In the genomic region with DNA sequence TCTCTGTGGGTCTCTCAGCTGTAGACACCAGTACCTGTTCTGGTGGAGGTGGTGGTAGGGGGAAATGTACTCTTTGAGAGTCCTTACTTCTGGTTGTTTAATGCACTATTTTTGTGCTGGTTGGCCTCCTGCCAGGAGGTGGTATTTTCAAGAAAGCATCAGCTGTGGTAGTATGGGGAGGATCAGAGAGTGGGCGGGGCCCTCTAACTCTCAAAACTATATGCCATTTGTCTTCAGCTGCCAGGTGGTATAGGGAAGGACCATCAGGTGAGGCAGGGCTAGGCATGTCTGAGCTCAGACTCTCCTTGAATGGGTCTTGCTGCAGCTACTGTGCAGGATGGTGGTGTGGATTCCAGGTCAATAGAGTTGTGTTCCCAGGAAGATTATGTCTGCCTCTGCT, we compare ENCODE assay signal across 19 cellular contexts.
"Had no signal": no experiment of that assay in that cellular context is flagged by ENCODE, and none has a peak within 500 bp of the region (broad histone marks: within the 10 kb centered on the region; RNA-seq: fewer than 3 reads in every experiment).

No MANE protein-coding gene starts in this region.

- H3K4me3 Mint-ChIP-seq: mesothelial cell of epicardium; naive B cell; naive thymus-derived CD8-positive, alpha-beta T cell had no signal

- H3K27me3 Mint-ChIP-seq: naive B cell; naive thymus-derived CD8-positive, alpha-beta T cell had no signal

- H3K4me3 ChIP-seq: coronary artery, dorsolateral prefrontal cortex, esophagus muscularis mucosa, gastroesophageal sphincter, heart left ventricle, left lung, lower lobe of right lung, mucosa of descending colon had no signal

- H3K27ac Mint-ChIP-seq: mesothelial cell of epicardium; naive B cell; naive thymus-derived CD8-positive, alpha-beta T cell had no signal

- H3K27me3 ChIP-seq: esophagus muscularis mucosa, foreskin keratinocyte, gastroesophageal sphincter, heart left ventricle, left lung had no signal

- DNase-seq: dermis blood vessel endothelial cell; dorsolateral prefrontal cortex; effector CD4-positive, alpha-beta T cell; effector memory CD4-positive, alpha-beta T cell; foreskin keratinocyte; hippocampal formation; left cardiac atrium; left ventricle myocardium superior; lower lobe of right lung; mesenchymal stem cell; mucosa of descending colon; naive B cell; naive thymus-derived CD8-positive, alpha-beta T cell had no signal

- H3K4me1 Mint-ChIP-seq: mesothelial cell of epicardium; naive B cell; naive thymus-derived CD8-positive, alpha-beta T cell had no signal

- H3K36me3 Mint-ChIP-seq: mesothelial cell of epicardium, naive B cell had no signal

- H3K27ac ChIP-seq: coronary artery, dorsolateral prefrontal cortex, esophagus muscularis mucosa, foreskin keratinocyte, gastroesophageal sphincter, heart left ventricle, left lung, lower lobe of right lung had no signal

- H3K36me3 ChIP-seq: esophagus muscularis mucosa, gastroesophageal sphincter, heart left ventricle, left lung, lower lobe of right lung had no signal

- H3K9me3 ChIP-seq: mucosa of descending colon had no signal

- ATAC-seq: foreskin keratinocyte; gastroesophageal sphincter; heart left ventricle; left cardiac atrium; left lung; left ventricle myocardium superior; lower lobe of right lung; mucosa of descending colon; naive thymus-derived CD8-positive, alpha-beta T cell had no signal

- H3K4me1 ChIP-seq: esophagus muscularis mucosa, foreskin keratinocyte, gastroesophageal sphincter, heart left ventricle, left lung, lower lobe of right lung had no signal
